8 cellular contexts compared by ENCODE assay signal in genomic region chr4:118684873-118685811, GRCh38. TPM values are rescaled to one million over a fixed set of nuclear protein-coding genes. Genes with fewer than 3 reads are reported as not detected.
DNase-seq lines count a peak whose midpoint lies in the region; TF ChIP-seq lines count a peak whose summit lies in the region.

TSS of gene METTL14 (plus strand) at chr4:118685392. CDS start at chr4:118685535, 143 bp downstream.

- peaks cover 22% of the 10 kb centered on the region for H3K4me1 Mint-ChIP-seq in nephron
- peaks cover 27% of the 10 kb centered on the region for H3K4me1 Mint-ChIP-seq in stimulated activated naive CD8-positive, alpha-beta T cell treated with anti-CD3 and anti-CD28 coated beads, Interleukin-15, Interleukin-2, amounts not matched to agents 100 ng/mL and 50 ng/mL, for 24 hours (ENCODE audit: low read depth)

- H2AFZ ChIP-seq in GM23248: peak within 1 kb of the TSS; percentile 88

- H3K27me3 Mint-ChIP-seq in nephron (ENCODE audit: low read depth): no peaks in the 10 kb centered on the region
- no peaks in the 10 kb centered on the region for H3K27me3 Mint-ChIP-seq in stimulated activated naive CD8-positive, alpha-beta T cell treated with anti-CD3 and anti-CD28 coated beads, Interleukin-15, Interleukin-2, amounts not matched to agents 100 ng/mL and 50 ng/mL, for 24 hours

- POLR2A ChIA-PET in RWPE1 (lab: Yijun Ruan, JAX; ENCODE audit: low non-redundant PET): interaction anchor here (0.6 kb wide), 1 partner anchor 528 kb away, joined by 3 read pairs; no protein-coding TSS in a partner anchor

- peak within 1 kb of the TSS; percentile 88 to 94 (median 94) for H3K27ac Mint-ChIP-seq in nephron
- peak within 1 kb of the TSS; percentile 97 for H3K27ac Mint-ChIP-seq in stimulated activated naive CD8-positive, alpha-beta T cell treated with anti-CD3 and anti-CD28 coated beads, Interleukin-15, Interleukin-2, amounts not matched to agents 100 ng/mL and 50 ng/mL, for 24 hours

- peaks cover 15% of the 10 kb centered on the region for H3K4me1 ChIP-seq in GM23248 (ENCODE audit: insufficient read depth)

- H3K9me3 ChIP-seq in GM23248 (ENCODE audit: low read depth): no peaks in the 10 kb centered on the region

- H3K4me2 ChIP-seq in GM23248 (ENCODE audit: unreplicated experiment): peak within 1 kb of the TSS; percentile 100

- no peaks in the 10 kb centered on the region for H3K9me3 Mint-ChIP-seq in nephron
- H3K9me3 Mint-ChIP-seq in stimulated activated naive CD8-positive, alpha-beta T cell treated with anti-CD3 and anti-CD28 coated beads, Interleukin-15, Interleukin-2, amounts not matched to agents 100 ng/mL and 50 ng/mL, for 24 hours: no peaks in the 10 kb centered on the region

- in situ Hi-C loops in GM23248 (cut with MboI): loop anchor here (25.0 kb wide), 1 partner anchor 148 kb away; no protein-coding TSS in a partner anchor

- H3K27me3 ChIP-seq in GM23248 (replicated peaks; ENCODE audit: insufficient read depth): no peaks in the 10 kb centered on the region

- peak within 1 kb of the TSS; percentile 83 for H3K9ac ChIP-seq in GM23248

- H3K9me2 ChIP-seq in GM23248 (ENCODE audit: insufficient read depth): no peaks in the 10 kb centered on the region

- peak within 1 kb of the TSS; percentile 95 to 100 (median 96) for H3K4me3 Mint-ChIP-seq in nephron
- peak within 1 kb of the TSS; percentile 99 for H3K4me3 Mint-ChIP-seq in stimulated activated naive CD8-positive, alpha-beta T cell treated with anti-CD3 and anti-CD28 coated beads, Interleukin-15, Interleukin-2, amounts not matched to agents 100 ng/mL and 50 ng/mL, for 24 hours

- peaks cover 8% of the 10 kb centered on the region for H3K36me3 ChIP-seq in GM23248 (ENCODE audit: low read depth)

- peak within 1 kb of the TSS; percentile 98 for H3K4me3 ChIP-seq in GM23248
- H3K4me3 ChIP-seq in fibroblast of the aortic adventitia (ENCODE audit: low read depth, low read length): peak within 1 kb of the TSS; percentile 90

- DNase-seq in EH (ENCODE audit: low read depth): peak; percentile 90
- peak; percentile 97 for DNase-seq in GM23248
- peak; percentile 87 to 93 for DNase-seq in Kasumi-1 (lab: John Stamatoyannopoulos, UW)
- peak; percentile 80 for DNase-seq in RWPE1 (ENCODE audit: low spot score)
- DNase-seq in activated T-helper 9 cell treated with anti-CD3 and anti-CD28 coated beads, Interleukin-2, amount 50 U/mL, for 16 hours (ENCODE audit: low read depth): peak; percentile 74
- peak; percentile 90 for DNase-seq in fibroblast of the aortic adventitia (ENCODE audit: low read depth)

- WGBS in GM23248 (ENCODE audit: low coverage in 1 of 2, low lambda C conversion rate in 2 of 2, missing lambda C conversion rate in 2 of 2), 2 experiments: 5% methylated on average over 42 of the region's 42 CpGs

- H4K20me1 ChIP-seq in GM23248 (ENCODE audit: insufficient read depth): no peaks in the 10 kb centered on the region

- CTCF ChIA-PET in RWPE1 (lab: Yijun Ruan, JAX): interaction anchor here (0.6 to 0.7 kb wide), 2 partner anchors 283 to 339 kb away, joined by 3 read pairs; no protein-coding TSS in a partner anchor

- TF ChIP-seq CTCF in RWPE1 (conservative IDR thresholded peaks at IDR 0.05; ENCODE audit: low read depth): no peak
- TF ChIP-seq CTCF in fibroblast of the aortic adventitia (IDR thresholded peaks at IDR 0.05; ENCODE audit: insufficient read depth, low read length): peak; percentile 29
- peak in 1 of 3 experiments; percentile 23 for TF ChIP-seq CTCF in nephron (IDR thresholded peaks at IDR 0.05; ENCODE audit: unreplicated experiment in 3 of 3)

- peaks cover 16% of the 10 kb centered on the region; the same call in 1 of the 2 replicates for H3F3A ChIP-seq in GM23248 (ENCODE audit: insufficient read depth)

- H3K79me2 ChIP-seq in GM23248 (ENCODE audit: insufficient read depth): peaks cover 33% of the 10 kb centered on the region

- H3K27ac ChIP-seq in GM23248 (peak within 1 kb of the TSS; percentile 48), RWPE1 (peak within 1 kb of the TSS; percentile 86)

- H3K36me3 Mint-ChIP-seq in nephron (ENCODE audit: low read depth): peaks cover 15% of the 10 kb centered on the region
- peaks cover 15% of the 10 kb centered on the region for H3K36me3 Mint-ChIP-seq in stimulated activated naive CD8-positive, alpha-beta T cell treated with anti-CD3 and anti-CD28 coated beads, Interleukin-15, Interleukin-2, amounts not matched to agents 100 ng/mL and 50 ng/mL, for 24 hours (ENCODE audit: low read depth)

RNA-seq across cellular contexts. Expression of gene METTL14, which starts in this region (rescaled TPM):
- total RNA-seq in GM23248 (2014; rRNA removed; shearing (Covaris generic)): 8.9 and 21.9 TPM in 2 replicates
- 38.9 and 41.4 TPM in 2 replicates for polyA plus RNA-seq in GM23248 (2016; fragmentation: Nextera tagmentation; extraction: Ambion mirVana)
- total RNA-seq in fibroblast of the aortic adventitia (ENCODE audit: low replicate concordance): 18.8 and 27.5 TPM in 2 replicates

Comparison
In these comparisons a context has a peak if more than half of its experiments do, and no peak if none do; other contexts are left out.
1. Peak in every context shown above with its lines: DNase-seq, H3K4me3 ChIP-seq and H3K27ac ChIP-seq.